1 cellular context compared by ENCODE assay signal in the genomic region with DNA sequence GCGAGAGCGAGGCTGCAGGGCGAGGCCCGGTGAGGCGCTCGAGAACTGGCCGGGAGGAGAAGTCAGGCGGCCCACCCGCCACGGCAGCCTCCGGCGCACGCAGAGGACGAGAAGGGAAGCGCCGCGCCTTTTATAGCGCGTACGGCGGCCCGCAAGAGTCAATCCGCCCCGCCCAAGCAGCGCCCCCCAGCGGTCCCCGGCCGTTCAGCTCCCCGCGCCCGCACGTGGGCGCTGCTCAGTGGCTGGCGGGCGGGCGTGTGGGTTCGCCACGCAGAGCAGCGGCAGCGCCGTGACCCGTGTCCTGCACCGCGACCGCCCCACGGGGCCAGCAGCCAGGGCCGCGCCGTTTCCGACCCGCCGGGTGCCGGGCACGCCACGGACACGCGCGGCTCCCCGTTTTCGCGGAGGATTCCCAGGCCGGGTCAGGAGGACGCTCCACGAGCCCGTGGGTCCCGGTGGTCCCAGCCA.
TF ChIP-seq lines count a peak whose summit lies in the region.

No MANE protein-coding gene starts in this region.

TF ChIP-seq in K562, 482 proteins besides CTCF, POLR2A, EP300 and RAD21 (continues in another document):
- TF ChIP-seq MAZ (CRISPR knock-in tag; conservative IDR thresholded peaks at IDR 0.05 in 1 of 2, IDR thresholded peaks at IDR 0.05 in 1 of 2) (peak; percentile 95 to 96), CBX1 (IDR thresholded peaks at IDR 0.05; ENCODE audit: low read depth) (peak; percentile 80), SUPT5H (IDR thresholded peaks at IDR 0.05) (peak; percentile 97), ZNF282 (CRISPR knock-in tag; IDR thresholded peaks at IDR 0.05) (peak; percentile 92), PCBP2 (IDR thresholded peaks at IDR 0.05; ENCODE audit: low read depth, low read length, poor library complexity, severe bottlenecking) (peak; percentile 72), ZNF143 (CRISPR knock-in tag; IDR thresholded peaks at IDR 0.05) (no peak), ESRRA (IDR thresholded peaks at IDR 0.05; ENCODE audit: borderline replicate concordance, low read depth) (peak; percentile 72), SIRT6 (IDR thresholded peaks at IDR 0.05; ENCODE audit: low read depth, low read length) (no peak), MCM3 (IDR thresholded peaks at IDR 0.05) (no peak), NR1H2 (CRISPR knock-in tag; IDR thresholded peaks at IDR 0.05) (0 out of 2 replicates have a peak, but pooled peaks have one; percentile 76), CCNT2 (IDR thresholded peaks at IDR 0.05; ENCODE audit: borderline replicate concordance, extremely low read depth, insufficient read length, low read depth, low read length) (peak; percentile 89), ZNF24 (IDR thresholded peaks at IDR 0.05) (peak; percentile 85; the same call in 1 of the 2 replicates), POLR2AphosphoS2 (IDR thresholded peaks at IDR 0.05; ENCODE audit: low read length) (peak; percentile 72; the same call in 1 of the 2 replicates), ZNF175 (CRISPR knock-in tag; IDR thresholded peaks at IDR 0.05; ENCODE audit: low read depth) (0 out of 2 replicates have a peak, but pooled peaks have one; percentile 54), ZNF347 (CRISPR knock-in tag; IDR thresholded peaks at IDR 0.05; ENCODE audit: low read depth) (no peak), ZFP36 (IDR thresholded peaks at IDR 0.05; ENCODE audit: low read depth, low read length, partially characterized antibody) (peak; percentile 42), ZNF408 (CRISPR knock-in tag; IDR thresholded peaks at IDR 0.05; ENCODE audit: low read depth) (0 out of 2 replicates have a peak, but pooled peaks have one; percentile 9), GABPB2 (CRISPR knock-in tag; conservative IDR thresholded peaks at IDR 0.05) (no peak), C11orf30 (IDR thresholded peaks at IDR 0.05; ENCODE audit: low read depth) (peak; percentile 92)
- TF ChIP-seq, protein P1, sequence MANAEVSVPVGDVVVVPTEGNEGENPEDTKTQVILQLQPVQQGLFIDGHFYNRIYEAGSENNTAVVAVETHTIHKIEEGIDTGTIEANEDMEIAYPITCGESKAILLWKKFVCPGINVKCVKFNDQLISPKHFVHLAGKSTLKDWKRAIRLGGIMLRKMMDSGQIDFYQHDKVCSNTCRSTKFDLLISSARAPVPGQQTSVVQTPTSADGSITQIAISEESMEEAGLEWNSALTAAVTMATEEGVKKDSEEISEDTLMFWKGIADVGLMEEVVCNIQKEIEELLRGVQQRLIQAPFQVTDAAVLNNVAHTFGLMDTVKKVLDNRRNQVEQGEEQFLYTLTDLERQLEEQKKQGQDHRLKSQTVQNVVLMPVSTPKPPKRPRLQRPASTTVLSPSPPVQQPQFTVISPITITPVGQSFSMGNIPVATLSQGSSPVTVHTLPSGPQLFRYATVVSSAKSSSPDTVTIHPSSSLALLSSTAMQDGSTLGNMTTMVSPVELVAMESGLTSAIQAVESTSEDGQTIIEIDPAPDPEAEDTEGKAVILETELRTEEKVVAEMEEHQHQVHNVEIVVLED (CRISPR knock-in tag; IDR thresholded peaks at IDR 0.05): peak; percentile 84
- TF ChIP-seq, protein P2, sequence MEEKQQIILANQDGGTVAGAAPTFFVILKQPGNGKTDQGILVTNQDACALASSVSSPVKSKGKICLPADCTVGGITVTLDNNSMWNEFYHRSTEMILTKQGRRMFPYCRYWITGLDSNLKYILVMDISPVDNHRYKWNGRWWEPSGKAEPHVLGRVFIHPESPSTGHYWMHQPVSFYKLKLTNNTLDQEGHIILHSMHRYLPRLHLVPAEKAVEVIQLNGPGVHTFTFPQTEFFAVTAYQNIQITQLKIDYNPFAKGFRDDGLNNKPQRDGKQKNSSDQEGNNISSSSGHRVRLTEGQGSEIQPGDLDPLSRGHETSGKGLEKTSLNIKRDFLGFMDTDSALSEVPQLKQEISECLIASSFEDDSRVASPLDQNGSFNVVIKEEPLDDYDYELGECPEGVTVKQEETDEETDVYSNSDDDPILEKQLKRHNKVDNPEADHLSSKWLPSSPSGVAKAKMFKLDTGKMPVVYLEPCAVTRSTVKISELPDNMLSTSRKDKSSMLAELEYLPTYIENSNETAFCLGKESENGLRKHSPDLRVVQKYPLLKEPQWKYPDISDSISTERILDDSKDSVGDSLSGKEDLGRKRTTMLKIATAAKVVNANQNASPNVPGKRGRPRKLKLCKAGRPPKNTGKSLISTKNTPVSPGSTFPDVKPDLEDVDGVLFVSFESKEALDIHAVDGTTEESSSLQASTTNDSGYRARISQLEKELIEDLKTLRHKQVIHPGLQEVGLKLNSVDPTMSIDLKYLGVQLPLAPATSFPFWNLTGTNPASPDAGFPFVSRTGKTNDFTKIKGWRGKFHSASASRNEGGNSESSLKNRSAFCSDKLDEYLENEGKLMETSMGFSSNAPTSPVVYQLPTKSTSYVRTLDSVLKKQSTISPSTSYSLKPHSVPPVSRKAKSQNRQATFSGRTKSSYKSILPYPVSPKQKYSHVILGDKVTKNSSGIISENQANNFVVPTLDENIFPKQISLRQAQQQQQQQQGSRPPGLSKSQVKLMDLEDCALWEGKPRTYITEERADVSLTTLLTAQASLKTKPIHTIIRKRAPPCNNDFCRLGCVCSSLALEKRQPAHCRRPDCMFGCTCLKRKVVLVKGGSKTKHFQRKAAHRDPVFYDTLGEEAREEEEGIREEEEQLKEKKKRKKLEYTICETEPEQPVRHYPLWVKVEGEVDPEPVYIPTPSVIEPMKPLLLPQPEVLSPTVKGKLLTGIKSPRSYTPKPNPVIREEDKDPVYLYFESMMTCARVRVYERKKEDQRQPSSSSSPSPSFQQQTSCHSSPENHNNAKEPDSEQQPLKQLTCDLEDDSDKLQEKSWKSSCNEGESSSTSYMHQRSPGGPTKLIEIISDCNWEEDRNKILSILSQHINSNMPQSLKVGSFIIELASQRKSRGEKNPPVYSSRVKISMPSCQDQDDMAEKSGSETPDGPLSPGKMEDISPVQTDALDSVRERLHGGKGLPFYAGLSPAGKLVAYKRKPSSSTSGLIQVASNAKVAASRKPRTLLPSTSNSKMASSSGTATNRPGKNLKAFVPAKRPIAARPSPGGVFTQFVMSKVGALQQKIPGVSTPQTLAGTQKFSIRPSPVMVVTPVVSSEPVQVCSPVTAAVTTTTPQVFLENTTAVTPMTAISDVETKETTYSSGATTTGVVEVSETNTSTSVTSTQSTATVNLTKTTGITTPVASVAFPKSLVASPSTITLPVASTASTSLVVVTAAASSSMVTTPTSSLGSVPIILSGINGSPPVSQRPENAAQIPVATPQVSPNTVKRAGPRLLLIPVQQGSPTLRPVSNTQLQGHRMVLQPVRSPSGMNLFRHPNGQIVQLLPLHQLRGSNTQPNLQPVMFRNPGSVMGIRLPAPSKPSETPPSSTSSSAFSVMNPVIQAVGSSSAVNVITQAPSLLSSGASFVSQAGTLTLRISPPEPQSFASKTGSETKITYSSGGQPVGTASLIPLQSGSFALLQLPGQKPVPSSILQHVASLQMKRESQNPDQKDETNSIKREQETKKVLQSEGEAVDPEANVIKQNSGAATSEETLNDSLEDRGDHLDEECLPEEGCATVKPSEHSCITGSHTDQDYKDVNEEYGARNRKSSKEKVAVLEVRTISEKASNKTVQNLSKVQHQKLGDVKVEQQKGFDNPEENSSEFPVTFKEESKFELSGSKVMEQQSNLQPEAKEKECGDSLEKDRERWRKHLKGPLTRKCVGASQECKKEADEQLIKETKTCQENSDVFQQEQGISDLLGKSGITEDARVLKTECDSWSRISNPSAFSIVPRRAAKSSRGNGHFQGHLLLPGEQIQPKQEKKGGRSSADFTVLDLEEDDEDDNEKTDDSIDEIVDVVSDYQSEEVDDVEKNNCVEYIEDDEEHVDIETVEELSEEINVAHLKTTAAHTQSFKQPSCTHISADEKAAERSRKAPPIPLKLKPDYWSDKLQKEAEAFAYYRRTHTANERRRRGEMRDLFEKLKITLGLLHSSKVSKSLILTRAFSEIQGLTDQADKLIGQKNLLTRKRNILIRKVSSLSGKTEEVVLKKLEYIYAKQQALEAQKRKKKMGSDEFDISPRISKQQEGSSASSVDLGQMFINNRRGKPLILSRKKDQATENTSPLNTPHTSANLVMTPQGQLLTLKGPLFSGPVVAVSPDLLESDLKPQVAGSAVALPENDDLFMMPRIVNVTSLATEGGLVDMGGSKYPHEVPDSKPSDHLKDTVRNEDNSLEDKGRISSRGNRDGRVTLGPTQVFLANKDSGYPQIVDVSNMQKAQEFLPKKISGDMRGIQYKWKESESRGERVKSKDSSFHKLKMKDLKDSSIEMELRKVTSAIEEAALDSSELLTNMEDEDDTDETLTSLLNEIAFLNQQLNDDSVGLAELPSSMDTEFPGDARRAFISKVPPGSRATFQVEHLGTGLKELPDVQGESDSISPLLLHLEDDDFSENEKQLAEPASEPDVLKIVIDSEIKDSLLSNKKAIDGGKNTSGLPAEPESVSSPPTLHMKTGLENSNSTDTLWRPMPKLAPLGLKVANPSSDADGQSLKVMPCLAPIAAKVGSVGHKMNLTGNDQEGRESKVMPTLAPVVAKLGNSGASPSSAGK (IDR thresholded peaks at IDR 0.05): peak; percentile 80
- TF ChIP-seq, protein P3, sequence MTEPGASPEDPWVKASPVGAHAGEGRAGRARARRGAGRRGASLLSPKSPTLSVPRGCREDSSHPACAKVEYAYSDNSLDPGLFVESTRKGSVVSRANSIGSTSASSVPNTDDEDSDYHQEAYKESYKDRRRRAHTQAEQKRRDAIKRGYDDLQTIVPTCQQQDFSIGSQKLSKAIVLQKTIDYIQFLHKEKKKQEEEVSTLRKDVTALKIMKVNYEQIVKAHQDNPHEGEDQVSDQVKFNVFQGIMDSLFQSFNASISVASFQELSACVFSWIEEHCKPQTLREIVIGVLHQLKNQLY (CRISPR knock-in tag; conservative IDR thresholded peaks at IDR 0.05): peak in 1 of 2 experiments; percentile 60; a peak in 1 of 4 replicates
- TF ChIP-seq, protein P4, sequence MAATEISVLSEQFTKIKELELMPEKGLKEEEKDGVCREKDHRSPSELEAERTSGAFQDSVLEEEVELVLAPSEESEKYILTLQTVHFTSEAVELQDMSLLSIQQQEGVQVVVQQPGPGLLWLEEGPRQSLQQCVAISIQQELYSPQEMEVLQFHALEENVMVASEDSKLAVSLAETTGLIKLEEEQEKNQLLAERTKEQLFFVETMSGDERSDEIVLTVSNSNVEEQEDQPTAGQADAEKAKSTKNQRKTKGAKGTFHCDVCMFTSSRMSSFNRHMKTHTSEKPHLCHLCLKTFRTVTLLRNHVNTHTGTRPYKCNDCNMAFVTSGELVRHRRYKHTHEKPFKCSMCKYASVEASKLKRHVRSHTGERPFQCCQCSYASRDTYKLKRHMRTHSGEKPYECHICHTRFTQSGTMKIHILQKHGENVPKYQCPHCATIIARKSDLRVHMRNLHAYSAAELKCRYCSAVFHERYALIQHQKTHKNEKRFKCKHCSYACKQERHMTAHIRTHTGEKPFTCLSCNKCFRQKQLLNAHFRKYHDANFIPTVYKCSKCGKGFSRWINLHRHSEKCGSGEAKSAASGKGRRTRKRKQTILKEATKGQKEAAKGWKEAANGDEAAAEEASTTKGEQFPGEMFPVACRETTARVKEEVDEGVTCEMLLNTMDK (IDR thresholded peaks at IDR 0.05; ENCODE audit: borderline replicate concordance, insufficient read depth, low read depth, low read length, poor library complexity, severe bottlenecking): peak; percentile 100
